21 cellular contexts compared by ENCODE assay signal in genomic region chr5:129917224-129917623, GRCh38. TPM values are rescaled to one million over a fixed set of nuclear protein-coding genes. Genes with fewer than 3 reads are reported as not detected.
"Had no signal": no experiment of that assay in that cellular context is flagged by ENCODE, and none has a peak within 500 bp of the region (broad histone marks: within the 10 kb centered on the region; RNA-seq: fewer than 3 reads in every experiment).

No MANE protein-coding gene starts in this region.

- H3K9me3 Mint-ChIP-seq: activated naive CD4-positive, alpha-beta T cell treated with anti-CD3 and anti-CD28 coated beads, Interleukin-2, amount 10 ng/mL, durations not matched to agents 7 days and 5 days had no signal

- H3K36me3 Mint-ChIP-seq: activated naive CD4-positive, alpha-beta T cell treated with anti-CD3 and anti-CD28 coated beads, Interleukin-2, amount 10 ng/mL, durations not matched to agents 7 days and 5 days; naive thymus-derived CD4-positive, alpha-beta T cell; neural progenitor cell; T-cell had no signal

- H3K4me1 Mint-ChIP-seq: activated naive CD4-positive, alpha-beta T cell treated with anti-CD3 and anti-CD28 coated beads, Interleukin-2, amount 10 ng/mL, durations not matched to agents 7 days and 5 days; activated naive CD8-positive, alpha-beta T cell treated with anti-CD3 and anti-CD28 coated beads, Interleukin-2, amount 50 U/mL, for 24 hours; naive thymus-derived CD4-positive, alpha-beta T cell; neural progenitor cell; T-cell had no signal

- H3K27ac Mint-ChIP-seq: activated CD8-positive, alpha-beta T cell treated with anti-CD3 and anti-CD28 coated beads, Interleukin-2, amount 10 ng/mL, durations not matched to agents 7 days and 5 days; activated naive CD4-positive, alpha-beta T cell treated with anti-CD3 and anti-CD28 coated beads, Interleukin-2, amount 10 ng/mL, durations not matched to agents 7 days and 5 days; activated naive CD8-positive, alpha-beta T cell treated with anti-CD3 and anti-CD28 coated beads, Interleukin-2, amount 50 U/mL, for 24 hours; naive thymus-derived CD4-positive, alpha-beta T cell; neural progenitor cell; progenitor cell of endocrine pancreas; stimulated activated naive CD8-positive, alpha-beta T cell treated with anti-CD3 and anti-CD28 coated beads, Interleukin-15, Interleukin-2, amounts not matched to agents 100 ng/mL and 50 ng/mL, for 24 hours; T-cell had no signal

- H3K4me3 ChIP-seq: ascending aorta, hepatocyte, neural progenitor cell, skin epidermis, tibial nerve, uterus had no signal

- H3K4me3 Mint-ChIP-seq: activated CD8-positive, alpha-beta T cell treated with anti-CD3 and anti-CD28 coated beads, Interleukin-2, amount 10 ng/mL, durations not matched to agents 7 days and 5 days; activated naive CD4-positive, alpha-beta T cell treated with anti-CD3 and anti-CD28 coated beads, Interleukin-2, amount 10 ng/mL, durations not matched to agents 7 days and 5 days; activated naive CD8-positive, alpha-beta T cell treated with anti-CD3 and anti-CD28 coated beads, Interleukin-2, amount 50 U/mL, for 24 hours; activated T-cell treated with anti-CD3 and anti-CD28 coated beads, Interleukin-2, amount 50 U/mL, for 4 hours; naive thymus-derived CD4-positive, alpha-beta T cell; neural progenitor cell; stimulated activated naive CD8-positive, alpha-beta T cell treated with anti-CD3 and anti-CD28 coated beads, Interleukin-15, Interleukin-2, amounts not matched to agents 100 ng/mL and 50 ng/mL, for 24 hours; T-cell had no signal

- H3K27me3 Mint-ChIP-seq: activated naive CD4-positive, alpha-beta T cell treated with anti-CD3 and anti-CD28 coated beads, Interleukin-2, amount 10 ng/mL, durations not matched to agents 7 days and 5 days; progenitor cell of endocrine pancreas had no signal

- DNase-seq: activated CD4-positive, alpha-beta T cell treated with anti-CD3 and anti-CD28 coated beads for 48 hours; activated CD4-positive, CD25-positive, alpha-beta regulatory T cell; activated CD8-positive, alpha-beta T cell treated with anti-CD3 and anti-CD28 coated beads, Interleukin-2, amount 10 ng/mL, durations not matched to agents 7 days and 5 days; activated naive CD4-positive, alpha-beta T cell treated with anti-CD3 and anti-CD28 coated beads, Interleukin-2, amount 10 ng/mL, durations not matched to agents 7 days and 5 days; activated naive CD8-positive, alpha-beta T cell treated with anti-CD3 and anti-CD28 coated beads, Interleukin-2, amount 50 U/mL, for 24 hours; activated T-cell treated with anti-CD3 and anti-CD28 coated beads, Interleukin-2, amount 50 U/mL, for 4 hours; dermis blood vessel endothelial cell; effector memory CD4-positive, alpha-beta T cell; left cardiac atrium; mesendoderm; naive thymus-derived CD4-positive, alpha-beta T cell; right cardiac atrium; T-cell; uterus had no signal

RNA-seq across cellular contexts. Expression of gene CHSY3, which starts 13.0 kb away (rescaled TPM):
- total RNA-seq: activated CD8-positive, alpha-beta T cell treated with anti-CD3 and anti-CD28 coated beads, Interleukin-2, amount 10 ng/mL, durations not matched to agents 7 days and 5 days; activated T-cell treated with anti-CD3 and anti-CD28 coated beads, Interleukin-2, amount 50 U/mL, for 4 hours; naive thymus-derived CD4-positive, alpha-beta T cell; T-cell had no signal
